ENCODE assay signal across 17 cellular contexts in genomic region chr9:96490534-96491078, GRCh38.
"Had no signal": no experiment of that assay in that cellular context is flagged by ENCODE, and none has a peak within 500 bp of the region (broad histone marks: within the 10 kb centered on the region; RNA-seq: fewer than 3 reads in every experiment).

No MANE protein-coding gene starts in this region.

- H3K4me3 ChIP-seq: heart right ventricle, lower lobe of right lung, mucosa of descending colon, prostate gland, sigmoid colon, upper lobe of right lung had no signal

- H3K4me3 Mint-ChIP-seq: activated naive CD4-positive, alpha-beta T cell treated with anti-CD3 and anti-CD28 coated beads for 36 hours; brain; naive thymus-derived CD8-positive, alpha-beta T cell had no signal

- H3K27me3 Mint-ChIP-seq: brain; naive thymus-derived CD8-positive, alpha-beta T cell had no signal

- H3K9me3 ChIP-seq: heart right ventricle, lower lobe of right lung, mucosa of descending colon, prostate gland, sigmoid colon, upper lobe of right lung had no signal

- H3K27me3 ChIP-seq: heart right ventricle, sigmoid colon, upper lobe of right lung had no signal

- DNase-seq: activated CD4-positive, alpha-beta T cell treated with anti-CD3 and anti-CD28 coated beads for 1 hour; activated CD4-positive, alpha-beta T cell treated with anti-CD3 and anti-CD28 coated beads, Interleukin-2, amount 50 U/mL, for 48 hours; heart right ventricle; lower lobe of right lung; mucosa of descending colon; naive thymus-derived CD8-positive, alpha-beta T cell; occipital lobe; sigmoid colon; stimulated activated CD4-positive, alpha-beta T cell treated with anti-CD3 and anti-CD28 coated beads, Interleukin-12 subunit alpha, Interleukin-12 subunit beta, amount 100 ng/mL, for 4 hours; stimulated activated naive CD4-positive, alpha-beta T cell treated with Interleukin-2 at 50 U/mL for 16 hours; T-helper 9 cell; upper lobe of right lung had no signal

- H3K9me3 Mint-ChIP-seq: activated naive CD4-positive, alpha-beta T cell treated with anti-CD3 and anti-CD28 coated beads for 36 hours; brain; naive thymus-derived CD8-positive, alpha-beta T cell had no signal

- FAIRE-seq: frontal cortex, keratinocyte had no signal

- H3K27ac ChIP-seq: lower lobe of right lung, prostate gland, upper lobe of right lung had no signal

- H3K4me1 ChIP-seq: prostate gland had no signal

- ATAC-seq: mucosa of descending colon had no signal
